13 cellular contexts compared by ENCODE assay signal in genomic region chr3:13507247-13507790, GRCh38. TPM values are rescaled to one million over a fixed set of nuclear protein-coding genes. Genes with fewer than 3 reads are reported as not detected.
DNase-seq lines count a peak whose midpoint lies in the region; ATAC-seq, FAIRE-seq and TF ChIP-seq lines count a peak whose summit lies in the region.
"Had no signal": no experiment of that assay in that cellular context is flagged by ENCODE, and none has a peak within 500 bp of the region (broad histone marks: within the 10 kb centered on the region; RNA-seq: fewer than 3 reads in every experiment).

No MANE protein-coding gene starts in this region.

- no TSS peak for BruUV-seq in Panc1 (replicated peaks; lab: Mats Ljungman, UMichigan)

- DNase-seq in Panc1 (ENCODE audit: low read depth, low spot score) (no peak), bronchial epithelial cell (ENCODE audit: low read depth) (no peak), HT-29 (ENCODE audit: low spot score) (no peak)
- DNase-seq in stimulated activated naive CD4-positive, alpha-beta T cell treated with Interleukin-2 at 50 U/mL for 16 hours (lab: John Stamatoyannopoulos, UW) = no peak
- no peak for DNase-seq in central memory CD4-positive, alpha-beta T cell
- DNase-seq: activated CD4-positive, alpha-beta T cell treated with anti-CD3 and anti-CD28 coated beads, Interleukin-2, amount 50 U/mL, for 4 hours; activated T-cell treated with anti-CD3 and anti-CD28 coated beads, Interleukin-2, amount 50 U/mL, for 48 hours; amniotic stem cell; effector CD4-positive, alpha-beta T cell; NCI-H187; NCI-H526 treated with DMSO at 0.1 percent for 48 hours had no signal

- H3K4me1 ChIP-seq in Panc1 (ENCODE audit: control insufficient read depth, insufficient read depth, low read length) = peaks cover 9% of the 10 kb centered on the region
- H3K4me1 ChIP-seq in mesodermal cell (ENCODE audit: control insufficient read depth, insufficient read depth, low read length, poor library complexity, severe bottlenecking) = peaks cover 17% of the 10 kb centered on the region

- CTCF ChIA-PET in Panc1 (lab: Charles Lee) = no interaction called here

- TF ChIP-seq CTCF in Panc1 (IDR thresholded peaks at IDR 0.05) (no peak), bronchial epithelial cell (IDR thresholded peaks at IDR 0.05; ENCODE audit: insufficient read depth, low read length, severe bottlenecking) (no peak)

- in situ Hi-C loops in Panc1 (cut with HindIII; ENCODE audit: low pct_unique_long_range_greater_than_20kb, low sequenced_read_pairs) = no loop called here

- ATAC-seq in Panc1 = peak; percentile 40

- no peaks in the 10 kb centered on the region for H3K27me3 ChIP-seq in Panc1 (ENCODE audit: control insufficient read depth, insufficient read depth, low read length)
- H3K27me3 ChIP-seq in bronchial epithelial cell (ENCODE audit: control insufficient read depth, insufficient read depth, low read length) = no peaks in the 10 kb centered on the region

- H3K4me3 ChIP-seq in Panc1 (ENCODE audit: low read depth in 2 of 2, low read length in 2 of 2) (no peak overlapping the region), bronchial epithelial cell (ENCODE audit: low read depth, low read length) (no peak overlapping the region), mesodermal cell (ENCODE audit: extremely low read depth, insufficient read depth, low read length, poor library complexity, severe bottlenecking) (no peak overlapping the region)

- POLR2A ChIA-PET in Panc1 (lab: Charles Lee) = no interaction called here

- intact Hi-C loops in Panc1 (cut with micrococcal nuclease; ENCODE audit: unreplicated experiment) = no loop called here

- H3K36me3 ChIP-seq in Panc1 (ENCODE audit: control insufficient read depth, insufficient read depth, low read length) = no peaks in the 10 kb centered on the region
- no peaks in the 10 kb centered on the region for H3K36me3 ChIP-seq in bronchial epithelial cell (ENCODE audit: control insufficient read depth, insufficient read depth, low read length)
- H3K36me3 ChIP-seq in mesodermal cell (ENCODE audit: control insufficient read depth, insufficient read depth, low read length) = no peaks in the 10 kb centered on the region

- no peaks in the 10 kb centered on the region for H3K9me3 ChIP-seq in Panc1 (ENCODE audit: control insufficient read depth, insufficient read depth, low read depth, low read length)
- no peaks in the 10 kb centered on the region for H3K9me3 ChIP-seq in mesodermal cell (ENCODE audit: control insufficient read depth, low read length)

- 56 to 64% methylated on average over 5 to 6 of the region's 7 CpGs for WGBS in mesodermal cell (ENCODE audit: insufficient coverage in 2 of 2), 2 experiments

- FAIRE-seq in bronchial epithelial cell (lab: Jason Lieb, UNC) = peak; percentile 23

- H3K27ac ChIP-seq in Panc1 (ENCODE audit: low read length) = no peak overlapping the region
- peak overlapping the region; percentile 29 for H3K27ac ChIP-seq in mesodermal cell (ENCODE audit: low read depth, low read length, severe bottlenecking)
- peak overlapping the region; percentile 6 for H3K27ac ChIP-seq in temporal lobe (ENCODE audit: low read depth, low read length)

RNA-seq across cellular contexts. Expression of gene HDAC11, which starts 27.2 kb away (rescaled TPM):
- total RNA-seq in Panc1 (2021; ENCODE audit: unreplicated experiment) (10.6 TPM), bronchial epithelial cell (19.7 and 26.6 TPM in 2 replicates), temporal lobe (13.5 TPM)
- polyA plus RNA-seq in Panc1 (2012; ENCODE audit: insufficient read length) = 21.6 TPM
- polyA plus RNA-seq in mesodermal cell (2013, experiment 1 of 2) = 10.6 TPM
- 10.9 TPM for polyA plus RNA-seq in mesodermal cell (2013, experiment 2 of 2)
- total RNA-seq in HT-29 (2014; rRNA removed; shearing (Covaris generic)) = 10.5 and 10.6 TPM in 2 replicates

RNA-seq across cellular contexts. Expression of gene FBLN2, which starts 41.6 kb away (rescaled TPM):
- total RNA-seq in Panc1 (2021; ENCODE audit: unreplicated experiment) = 0.44 TPM
- 0.87 TPM for polyA plus RNA-seq in Panc1 (2012; ENCODE audit: insufficient read length)
- total RNA-seq in bronchial epithelial cell = 3.8 and 4.7 TPM in 2 replicates
- 172 TPM for polyA plus RNA-seq in mesodermal cell (2013, experiment 1 of 2)
- 137 TPM for polyA plus RNA-seq in mesodermal cell (2013, experiment 2 of 2)
- 9.1 TPM for total RNA-seq in temporal lobe
- 0.33 and 0.55 TPM in 2 replicates for total RNA-seq in HT-29 (2014; rRNA removed; shearing (Covaris generic))
